Comparison of ENCODE assay signal across 8 cellular contexts in the genomic region with DNA sequence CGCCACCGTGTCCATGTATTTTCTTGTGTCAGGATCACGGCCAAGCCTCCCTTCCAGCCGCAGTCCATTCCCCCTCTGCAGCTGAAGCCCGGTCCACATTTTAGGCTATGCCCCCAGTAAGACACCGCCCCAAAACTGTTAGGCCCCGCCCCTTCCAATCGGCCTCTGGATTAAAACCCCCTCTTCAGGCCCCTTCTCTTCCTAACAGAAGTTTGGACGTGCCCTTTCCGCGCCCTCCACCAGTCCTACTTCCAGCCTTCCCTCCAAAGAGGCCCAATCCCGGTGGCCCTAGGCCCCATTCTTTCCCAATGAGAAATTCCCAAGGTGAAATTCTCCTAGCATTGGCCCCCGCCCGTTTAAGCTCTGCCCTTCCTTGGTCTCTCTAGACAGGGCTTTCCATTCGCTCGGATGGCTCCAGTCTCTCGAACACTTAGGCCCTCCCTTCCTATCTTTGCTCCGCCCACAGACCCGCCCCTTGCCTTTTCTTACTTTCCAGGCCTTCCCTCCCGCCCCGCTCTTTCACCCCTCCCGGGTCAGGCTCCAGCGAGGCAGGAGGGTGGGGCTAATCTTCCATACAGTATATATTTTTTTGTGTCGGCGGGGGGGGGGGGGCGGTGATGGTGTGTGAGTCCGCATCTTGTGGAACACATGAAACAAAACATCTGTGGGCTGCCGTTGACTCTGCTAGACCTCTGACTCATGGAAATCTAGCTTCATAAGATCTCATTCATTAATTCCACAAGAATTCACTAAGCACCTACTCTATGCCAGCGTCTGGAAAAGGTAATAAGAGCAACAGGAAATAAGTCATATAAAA. TPM values are rescaled to one million over a fixed set of nuclear protein-coding genes. Genes with fewer than 3 reads are reported as not detected.
DNase-seq lines count a peak whose midpoint lies in the region; ATAC-seq, FAIRE-seq and TF ChIP-seq lines count a peak whose summit lies in the region.

No MANE protein-coding gene starts in this region.

- no peaks in the 10 kb centered on the region for H3K9me2 ChIP-seq in OCI-LY7 (ENCODE audit: insufficient read depth, low read length)

- H3K9me3 ChIP-seq in OCI-LY7 (ENCODE audit: low read length): no peaks in the 10 kb centered on the region

- DNase-seq in H54 (ENCODE audit: insufficient read length, low spot score): peak; percentile 94
- peak; percentile 79 for DNase-seq in OCI-LY7 (ENCODE audit: low spot score)
- DNase-seq in activated T-helper 2 cell treated with anti-CD3 and anti-CD28 coated beads, Interferon-gamma antibody, Interleukin-2, Interleukin-4, amounts not matched to agents 10 μg/mL and 5 μg/mL and 100 μg/mL, durations not matched to agents 14 hours and 24 hours and 36 hours (ENCODE audit: low spot score): peak; percentile 73
- DNase-seq in foreskin melanocyte: peak; percentile 92
- peak; percentile 94 for DNase-seq in posterior vena cava (ENCODE audit: low spot score)
- no peak for DNase-seq in type B pancreatic cell (ENCODE audit: extremely low spot score, unreplicated experiment)

- peaks cover 32% of the 10 kb centered on the region for H3K4me1 Mint-ChIP-seq in activated T-helper 2 cell treated with anti-CD3 and anti-CD28 coated beads, Interferon-gamma antibody, Interleukin-2, Interleukin-4, amounts not matched to agents 10 μg/mL and 5 μg/mL and 100 μg/mL, durations not matched to agents 14 hours and 24 hours and 36 hours (ENCODE audit: low read depth)
- peaks cover 16% of the 10 kb centered on the region for H3K4me1 Mint-ChIP-seq in type B pancreatic cell (ENCODE audit: unreplicated experiment)

- peak; percentile 30 for FAIRE-seq in H54 (lab: Jason Lieb, UNC)

- ATAC-seq in HG03175 (IDR thresholded peaks at IDR 0.05; ENCODE audit: unreplicated experiment): no peak
- ATAC-seq in GM21528 (IDR thresholded peaks at IDR 0.05; ENCODE audit: low FRiP score, unreplicated experiment): no peak

- CTCF ChIA-PET in OCI-LY7 (lab: Charles Lee; ENCODE audit: unreplicated experiment): interaction anchor here (1.0 kb wide), 1 partner anchor 9 kb away, joined by 4 read pairs; no protein-coding TSS in a partner anchor

- intact Hi-C loops in OCI-LY7 (cut with micrococcal nuclease; ENCODE audit: unreplicated experiment) (no loop called here), posterior vena cava (cut with DNase I) (no loop called here)
- intact Hi-C loops in activated T-helper 2 cell treated with anti-CD3 and anti-CD28 coated beads, Interferon-gamma antibody, Interleukin-2, Interleukin-4, amounts not matched to agents 10 μg/mL and 5 μg/mL and 100 μg/mL, durations not matched to agents 14 hours and 24 hours and 36 hours (cut with micrococcal nuclease): loop anchor here (1.0 to 10.0 kb wide), 6 partner anchors 11 to 650 kb away; partner anchors contain the start of genes BLVRB, COQ8B, EGLN2 and HNRNPUL1

- H4K20me1 ChIP-seq in OCI-LY7 (ENCODE audit: insufficient read depth, low read length): no peaks in the 10 kb centered on the region

- no peaks in the 10 kb centered on the region for H3K27me3 Mint-ChIP-seq in activated T-helper 2 cell treated with anti-CD3 and anti-CD28 coated beads, Interferon-gamma antibody, Interleukin-2, Interleukin-4, amounts not matched to agents 10 μg/mL and 5 μg/mL and 100 μg/mL, durations not matched to agents 14 hours and 24 hours and 36 hours (ENCODE audit: low read depth)
- H3K27me3 Mint-ChIP-seq in type B pancreatic cell: peaks cover 34% of the 10 kb centered on the region

- H3K9me3 Mint-ChIP-seq in activated T-helper 2 cell treated with anti-CD3 and anti-CD28 coated beads, Interferon-gamma antibody, Interleukin-2, Interleukin-4, amounts not matched to agents 10 μg/mL and 5 μg/mL and 100 μg/mL, durations not matched to agents 14 hours and 24 hours and 36 hours: no peaks in the 10 kb centered on the region
- H3K9me3 Mint-ChIP-seq in type B pancreatic cell: no peaks in the 10 kb centered on the region

- H3K36me3 ChIP-seq in OCI-LY7 (ENCODE audit: insufficient read depth, low read length): peaks cover 6% of the 10 kb centered on the region

- TF ChIP-seq CTCF in OCI-LY7 (conservative IDR thresholded peaks at IDR 0.05; ENCODE audit: low read length) (no peak), type B pancreatic cell (conservative IDR thresholded peaks at IDR 0.05) (no peak)

- H3K79me2 ChIP-seq in OCI-LY7 (ENCODE audit: insufficient read depth, low read depth, low read length): no peaks in the 10 kb centered on the region

- no peak for TF ChIP-seq POLR2A in H54 (IDR thresholded peaks at IDR 0.05; ENCODE audit: low read depth, low read length)

- H3K4me3 Mint-ChIP-seq in activated T-helper 2 cell treated with anti-CD3 and anti-CD28 coated beads, Interferon-gamma antibody, Interleukin-2, Interleukin-4, amounts not matched to agents 10 μg/mL and 5 μg/mL and 100 μg/mL, durations not matched to agents 14 hours and 24 hours and 36 hours (ENCODE audit: low read depth): peak overlapping the region; percentile 98
- peak overlapping the region; percentile 91 for H3K4me3 Mint-ChIP-seq in type B pancreatic cell

- H2AFZ ChIP-seq in OCI-LY7 (ENCODE audit: low read length): peak overlapping the region; percentile 74; the same call in 1 of the 2 replicates

- POLR2A ChIA-PET in OCI-LY7 (lab: Charles Lee): no interaction called here

- H3K4me1 ChIP-seq in OCI-LY7 (ENCODE audit: insufficient read depth, low read length, poor library complexity, severe bottlenecking): peaks cover 31% of the 10 kb centered on the region

- peaks cover 21% of the 10 kb centered on the region for H3K36me3 Mint-ChIP-seq in activated T-helper 2 cell treated with anti-CD3 and anti-CD28 coated beads, Interferon-gamma antibody, Interleukin-2, Interleukin-4, amounts not matched to agents 10 μg/mL and 5 μg/mL and 100 μg/mL, durations not matched to agents 14 hours and 24 hours and 36 hours (ENCODE audit: low read depth)
- H3K36me3 Mint-ChIP-seq in type B pancreatic cell: peaks cover 20% of the 10 kb centered on the region

- peak overlapping the region; percentile 96 for H3K4me2 ChIP-seq in OCI-LY7 (ENCODE audit: low read length)

- BruUV-seq in OCI-LY7 (replicated peaks; lab: Mats Ljungman, UMichigan): no TSS peak

- H3K27ac Mint-ChIP-seq in activated T-helper 2 cell treated with anti-CD3 and anti-CD28 coated beads, Interferon-gamma antibody, Interleukin-2, Interleukin-4, amounts not matched to agents 10 μg/mL and 5 μg/mL and 100 μg/mL, durations not matched to agents 14 hours and 24 hours and 36 hours: peak overlapping the region; percentile 99
- peak overlapping the region; percentile 74 for H3K27ac Mint-ChIP-seq in type B pancreatic cell

- H3K27ac ChIP-seq in OCI-LY7 (ENCODE audit: low read depth, low read length, poor library complexity, severe bottlenecking): peak overlapping the region; percentile 70

- H3K4me3 ChIP-seq in OCI-LY7 (ENCODE audit: low read depth, low read length, poor library complexity, severe bottlenecking): peak overlapping the region; percentile 79

RNA-seq across cellular contexts. Expression of gene LTBP4, which starts 13.6 kb away (rescaled TPM):
- 22.1 and 44.5 TPM in 2 replicates for total RNA-seq in OCI-LY7 (2014; rRNA removed; shearing (Covaris generic))
- total RNA-seq in OCI-LY7 (2022) (108 and 121 TPM in 2 replicates), posterior vena cava (100 to 1,000 TPM; 200 to 265 TPM), type B pancreatic cell (ENCODE audit: low replicate concordance) (31.8 and 145 TPM in 2 replicates)
- 101 and 104 TPM in 2 replicates for total RNA-seq in activated T-helper 2 cell treated with anti-CD3 and anti-CD28 coated beads, Interferon-gamma antibody, Interleukin-2, Interleukin-4, amounts not matched to agents 10 μg/mL and 5 μg/mL and 100 μg/mL, durations not matched to agents 14 hours and 24 hours and 36 hours

RNA-seq across cellular contexts. Expression of gene SHKBP1, which starts 38.1 kb away (rescaled TPM):
- 42.0 and 49.4 TPM in 2 replicates for total RNA-seq in OCI-LY7 (2014; rRNA removed; shearing (Covaris generic))
- total RNA-seq in OCI-LY7 (2022): 115 and 130 TPM in 2 replicates
- 125 and 136 TPM in 2 replicates for total RNA-seq in activated T-helper 2 cell treated with anti-CD3 and anti-CD28 coated beads, Interferon-gamma antibody, Interleukin-2, Interleukin-4, amounts not matched to agents 10 μg/mL and 5 μg/mL and 100 μg/mL, durations not matched to agents 14 hours and 24 hours and 36 hours
- 10 to 100 TPM; 43.8 to 45.3 TPM for total RNA-seq in posterior vena cava
- total RNA-seq in type B pancreatic cell (ENCODE audit: low replicate concordance): 54.6 and 55.4 TPM in 2 replicates
